ENCODE assay signal across 7 cellular contexts in genomic region chr10:46565591-46566332, GRCh38. TPM values are rescaled to one million over a fixed set of nuclear protein-coding genes. Genes with fewer than 3 reads are reported as not detected.
DNase-seq lines count a peak whose midpoint lies in the region; ATAC-seq and TF ChIP-seq lines count a peak whose summit lies in the region.
"Not testable (repeated sequence)": the region's sequence is repeated elsewhere in the genome, so short reads cannot be mapped to it uniquely, and the experiment has no call there.

No MANE protein-coding gene starts in this region.

- not testable (repeated sequence) for H3K9me3 ChIP-seq in ascending aorta, heart left ventricle

- peak; percentile 60; the same call in 1 of the 2 replicates for TF ChIP-seq CTCF in GM12875 (IDR thresholded peaks at IDR 0.05; ENCODE audit: borderline replicate concordance, insufficient read depth, low read depth, low read length)
- peak; percentile 43 to 70 (median 60) for TF ChIP-seq CTCF in ascending aorta (IDR thresholded peaks at IDR 0.05)
- peak; percentile 38 to 71 (median 56) for TF ChIP-seq CTCF in heart left ventricle (IDR thresholded peaks at IDR 0.05)

- H3K4me1 ChIP-seq in ascending aorta, heart left ventricle: not testable (repeated sequence)

- H3K4me3 ChIP-seq in GM12875 (ENCODE audit: low read depth, low read length); ascending aorta; heart left ventricle: not testable (repeated sequence)

- not testable (repeated sequence) for TF ChIP-seq POLR2A in heart left ventricle (IDR thresholded peaks at IDR 0.05)

- WGBS in heart left ventricle, 4 donors, result 11 to 18% (median 14%) methylated on average over 4 of the region's 6 CpGs

- not testable (repeated sequence) for H3K27ac ChIP-seq in ascending aorta, heart left ventricle

- intact Hi-C loops in ascending aorta (cut with DNase I); heart left ventricle (cut with DNase I): not testable (repeated sequence)

- ATAC-seq in HG02870 (IDR thresholded peaks at IDR 0.05; ENCODE audit: unreplicated experiment) (peak; percentile 58), heart left ventricle (peak; percentile 79 to 93 (median 88))

- H3K27me3 ChIP-seq in ascending aorta, heart left ventricle: not testable (repeated sequence)

- peak; percentile 5 for DNase-seq in NCI-H187 treated with DMSO at 0.1 percent for 48 hours (lab: John Stamatoyannopoulos, UW)
- DNase-seq in T1000 (lab: John Stamatoyannopoulos, UW), result peak; percentile 68
- DNase-seq in ascending aorta (ENCODE audit: low spot score in 2 of 2), result peak; percentile 9 to 76
- peak; percentile 41 to 68 (median 52) for DNase-seq in heart left ventricle
- DNase-seq in pons (ENCODE audit: low spot score), result peak; percentile 77

- not testable (repeated sequence) for H3K36me3 ChIP-seq in ascending aorta, heart left ventricle

RNA-seq across cellular contexts. Expression of gene GPRIN2, which starts 9.3 kb away (rescaled TPM):
- 6.3 TPM for total RNA-seq in ascending aorta
- under 1 TPM in 1 of 9 donors, not detected in 8; 0.50 TPM for total RNA-seq in heart left ventricle
- polyA plus RNA-seq in heart left ventricle, result not detected

RNA-seq across cellular contexts. Expression of gene SYT15, which starts 13.2 kb away (rescaled TPM):
- total RNA-seq in ascending aorta, result 50.9 TPM
- 1 to 10 TPM; 1.0 to 5.2 (median 2.9) TPM for total RNA-seq in heart left ventricle
- polyA plus RNA-seq in heart left ventricle, result 1 to 10 TPM; 1.2 to 1.3 TPM

Comparison
In these comparisons a context has a peak if more than half of its experiments do, and no peak if none do; other contexts are left out.
1. DNase-seq: peak in every context shown above with its lines; median percentile 77 in pons; 68 in T1000; 52 in heart left ventricle; 42 in ascending aorta; 5 in NCI-H187 treated with DMSO at 0.1 percent for 48 hours.